ENCODE assay signal across 12 cellular contexts in the genomic region with DNA sequence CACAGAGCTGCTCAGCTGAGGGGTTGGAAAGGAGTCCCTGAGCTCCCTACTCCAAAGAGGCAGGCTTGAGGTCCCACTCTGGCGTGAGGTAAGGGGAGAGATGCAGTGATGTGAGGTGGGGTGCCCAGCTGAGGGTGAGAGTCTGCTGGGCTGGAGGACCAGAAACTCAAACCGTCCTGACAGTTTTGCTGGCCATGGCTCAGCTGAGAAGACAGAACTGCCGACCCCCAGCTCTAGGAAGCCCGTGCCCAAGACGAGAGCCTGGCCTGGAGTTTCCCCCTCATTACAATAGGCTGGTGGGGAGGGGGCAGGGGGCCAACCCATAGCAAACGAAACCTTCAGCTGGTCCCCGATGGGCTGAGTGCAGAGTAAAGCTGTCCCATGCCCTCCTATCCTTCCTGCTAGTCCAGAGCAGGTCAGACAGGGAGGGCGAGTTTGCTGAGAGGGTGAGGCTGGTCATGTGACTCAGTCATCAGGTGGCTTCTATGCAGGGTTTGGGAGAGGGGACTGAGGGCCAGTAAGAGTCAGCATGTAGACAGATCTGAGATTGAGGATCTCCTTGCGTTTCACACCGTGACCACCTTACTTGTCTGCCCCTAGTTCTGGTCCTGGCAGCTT.
A peak's percentile ranks its signal among the peaks of the same experiment; 100 is the strongest.
DNase-seq lines count a peak whose midpoint lies in the region; ATAC-seq, FAIRE-seq and TF ChIP-seq lines count a peak whose summit lies in the region.
"Had no signal": no experiment of that assay in that cellular context is flagged by ENCODE, and none has a peak within 500 bp of the region (broad histone marks: within the 10 kb centered on the region; RNA-seq: fewer than 3 reads in every experiment).

No MANE protein-coding gene starts in this region.

- no peaks in the 10 kb centered on the region for H4K20me1 ChIP-seq in DOHH2 (ENCODE audit: control insufficient read depth, insufficient read depth, low read depth, low read length)
- no peaks in the 10 kb centered on the region for H4K20me1 ChIP-seq in Karpas-422 (ENCODE audit: insufficient read depth, low read depth, low read length)

- no peaks in the 10 kb centered on the region; the same call in 1 of the 2 replicates for H3K4me1 ChIP-seq in DOHH2 (ENCODE audit: control insufficient read depth, low read length)
- H3K4me1 ChIP-seq in Karpas-422 (ENCODE audit: low read length) = peaks cover 5% of the 10 kb centered on the region; the same call in 1 of the 2 replicates
- no peaks in the 10 kb centered on the region for H3K4me1 ChIP-seq in endodermal cell (ENCODE audit: control insufficient read depth, insufficient read depth, low read length)
- H3K4me1 ChIP-seq: psoas muscle had no signal

- no peak overlapping the region for H3K4me3 ChIP-seq in DOHH2 (ENCODE audit: low read length)
- H3K4me3 ChIP-seq in Karpas-422 (ENCODE audit: low read length) = peak overlapping the region; percentile 68
- peak overlapping the region; percentile 0 for H3K4me3 ChIP-seq in bronchial epithelial cell (ENCODE audit: low read depth, low read length)
- no peak overlapping the region for H3K4me3 ChIP-seq in endodermal cell (ENCODE audit: low read length)
- H3K4me3 ChIP-seq: esophagus muscularis mucosa, psoas muscle had no signal

- H3F3A ChIP-seq in DOHH2 (ENCODE audit: control insufficient read depth, insufficient read depth) = no peaks in the 10 kb centered on the region

- no peak overlapping the region for H3K27ac ChIP-seq in DOHH2 (ENCODE audit: low read depth, low read length)
- H3K27ac ChIP-seq in Karpas-422 (ENCODE audit: low read length) = no peak overlapping the region
- H3K27ac ChIP-seq in endodermal cell (ENCODE audit: low read depth, low read length) = no peak overlapping the region
- H3K27ac ChIP-seq: esophagus muscularis mucosa, psoas muscle had no signal

- H3K4me2 ChIP-seq in DOHH2 (ENCODE audit: low read length) (peak overlapping the region; percentile 39), Karpas-422 (ENCODE audit: low read depth, low read length, poor library complexity, severe bottlenecking) (peak overlapping the region; percentile 69)

- no peak overlapping the region for H3K4me3 Mint-ChIP-seq in osteocyte (ENCODE audit: unreplicated experiment)
- H3K4me3 Mint-ChIP-seq in endodermal cell = no peak overlapping the region
- H3K4me3 Mint-ChIP-seq: CD14-positive monocyte had no signal

- no peaks in the 10 kb centered on the region for H3K9me3 ChIP-seq in DOHH2 (ENCODE audit: control insufficient read depth, insufficient read depth, low read length)
- H3K9me3 ChIP-seq in Karpas-422 (ENCODE audit: low read length) = no peaks in the 10 kb centered on the region
- no peaks in the 10 kb centered on the region for H3K9me3 ChIP-seq in endodermal cell (ENCODE audit: control insufficient read depth, low read length)
- H3K9me3 ChIP-seq: esophagus muscularis mucosa, psoas muscle had no signal

- H3K9me2 ChIP-seq in DOHH2 (replicated peaks; ENCODE audit: control insufficient read depth, low read length) = no peaks in the 10 kb centered on the region
- H3K9me2 ChIP-seq in Karpas-422 (replicated peaks; ENCODE audit: insufficient read depth, low read length) = no peaks in the 10 kb centered on the region

- no peaks in the 10 kb centered on the region for H3K4me1 Mint-ChIP-seq in osteocyte (ENCODE audit: unreplicated experiment)
- H3K4me1 Mint-ChIP-seq in endodermal cell = peaks cover 2% of the 10 kb centered on the region

- DNase-seq in Karpas-422 = no peak
- peak; percentile 12 for DNase-seq in bronchial epithelial cell (ENCODE audit: low read depth)
- peak; percentile 64 for DNase-seq in osteocyte (ENCODE audit: extremely low spot score, unreplicated experiment)
- no peak for DNase-seq in endodermal cell
- no peak for DNase-seq in DMS153 (lab: John Stamatoyannopoulos, UW)
- DNase-seq: T1000 had no signal

- H3K27me3 ChIP-seq in DOHH2 (ENCODE audit: control insufficient read depth, low read length) = 0 out of 2 replicates have a peak, but pooled peaks cover 6% of the 10 kb centered on the region
- H3K27me3 ChIP-seq in Karpas-422 (ENCODE audit: low read length) = no peaks in the 10 kb centered on the region
- no peaks in the 10 kb centered on the region for H3K27me3 ChIP-seq in bronchial epithelial cell (ENCODE audit: control insufficient read depth, insufficient read depth, low read length)
- peaks cover 38% of the 10 kb centered on the region for H3K27me3 ChIP-seq in endodermal cell (ENCODE audit: control insufficient read depth, insufficient read depth, low read length, poor library complexity, severe bottlenecking)

- H3K9me3 Mint-ChIP-seq in osteocyte (ENCODE audit: unreplicated experiment) (no peaks in the 10 kb centered on the region), endodermal cell (no peaks in the 10 kb centered on the region)
- H3K9me3 Mint-ChIP-seq: activated naive CD4-positive, alpha-beta T cell treated with anti-CD3 and anti-CD28 coated beads, Interleukin-2, amount 50 U/mL, for 72 hours; CD14-positive monocyte had no signal

- ATAC-seq in HG03432 (IDR thresholded peaks at IDR 0.05; ENCODE audit: unreplicated experiment) = no peak

- FAIRE-seq in bronchial epithelial cell (lab: Jason Lieb, UNC) = peak; percentile 36

- H3K36me3 ChIP-seq in DOHH2 (ENCODE audit: control insufficient read depth, low read length) = no peaks in the 10 kb centered on the region
- no peaks in the 10 kb centered on the region for H3K36me3 ChIP-seq in Karpas-422 (ENCODE audit: insufficient read depth, low read length)
- H3K36me3 ChIP-seq in bronchial epithelial cell (ENCODE audit: control insufficient read depth, insufficient read depth, low read length) = no peaks in the 10 kb centered on the region
- no peaks in the 10 kb centered on the region for H3K36me3 ChIP-seq in endodermal cell (ENCODE audit: control insufficient read depth, insufficient read depth, low read length)

- peak overlapping the region; percentile 98 for H2AFZ ChIP-seq in Karpas-422 (ENCODE audit: low read length)

- H3K79me2 ChIP-seq in DOHH2 (ENCODE audit: control insufficient read depth, low read length) (no peaks in the 10 kb centered on the region), Karpas-422 (ENCODE audit: low read length) (no peaks in the 10 kb centered on the region)

- H3K36me3 Mint-ChIP-seq in osteocyte (ENCODE audit: unreplicated experiment) = no peaks in the 10 kb centered on the region
- H3K36me3 Mint-ChIP-seq in endodermal cell (ENCODE audit: low read depth) = peaks cover 3% of the 10 kb centered on the region
- H3K36me3 Mint-ChIP-seq: activated naive CD4-positive, alpha-beta T cell treated with anti-CD3 and anti-CD28 coated beads, Interleukin-2, amount 50 U/mL, for 72 hours had no signal

- H3K9ac ChIP-seq in Karpas-422 (ENCODE audit: low read length) (peak overlapping the region; percentile 65), endodermal cell (ENCODE audit: extremely low read depth, low read length, poor library complexity, severe bottlenecking) (no peak overlapping the region)

- 89% methylated on average over 5 to 10 of the region's 10 CpGs for WGBS in endodermal cell (ENCODE audit: insufficient coverage in 1 of 2, insufficient read length in 1 of 2), 2 experiments

- H3K27ac Mint-ChIP-seq in osteocyte (ENCODE audit: unreplicated experiment) (no peak overlapping the region), endodermal cell (no peak overlapping the region)
- H3K27ac Mint-ChIP-seq: activated naive CD4-positive, alpha-beta T cell treated with anti-CD3 and anti-CD28 coated beads, Interleukin-2, amount 50 U/mL, for 72 hours had no signal

- no peaks in the 10 kb centered on the region for H3K27me3 Mint-ChIP-seq in osteocyte (ENCODE audit: unreplicated experiment)
- H3K27me3 Mint-ChIP-seq in endodermal cell (ENCODE audit: insufficient read depth) = peaks cover 58% of the 10 kb centered on the region

- TF ChIP-seq CTCF in DOHH2 (IDR thresholded peaks at IDR 0.05; ENCODE audit: low read depth, low read length, poor library complexity, severe bottlenecking) = peak; percentile 15
- TF ChIP-seq CTCF in bronchial epithelial cell (IDR thresholded peaks at IDR 0.05; ENCODE audit: insufficient read depth, low read length, severe bottlenecking) = no peak
- no peak for TF ChIP-seq CTCF in osteocyte (IDR thresholded peaks at IDR 0.05)
- TF ChIP-seq CTCF in endodermal cell (conservative IDR thresholded peaks at IDR 0.05) = no peak

Comparison
In these comparisons a context has a peak if more than half of its experiments do, and no peak if none do; other contexts are left out.
1. H3K4me3 ChIP-seq: peak in Karpas-422 (single experiment) and bronchial epithelial cell (single experiment); none in DOHH2 (single experiment) and endodermal cell (single experiment).
2. DNase-seq: peak in bronchial epithelial cell (single experiment) and osteocyte (single experiment); none in Karpas-422 (single experiment), endodermal cell (single experiment) and DMS153 (single experiment).